ENCODE assay signal across 8 cellular contexts in the genomic region with DNA sequence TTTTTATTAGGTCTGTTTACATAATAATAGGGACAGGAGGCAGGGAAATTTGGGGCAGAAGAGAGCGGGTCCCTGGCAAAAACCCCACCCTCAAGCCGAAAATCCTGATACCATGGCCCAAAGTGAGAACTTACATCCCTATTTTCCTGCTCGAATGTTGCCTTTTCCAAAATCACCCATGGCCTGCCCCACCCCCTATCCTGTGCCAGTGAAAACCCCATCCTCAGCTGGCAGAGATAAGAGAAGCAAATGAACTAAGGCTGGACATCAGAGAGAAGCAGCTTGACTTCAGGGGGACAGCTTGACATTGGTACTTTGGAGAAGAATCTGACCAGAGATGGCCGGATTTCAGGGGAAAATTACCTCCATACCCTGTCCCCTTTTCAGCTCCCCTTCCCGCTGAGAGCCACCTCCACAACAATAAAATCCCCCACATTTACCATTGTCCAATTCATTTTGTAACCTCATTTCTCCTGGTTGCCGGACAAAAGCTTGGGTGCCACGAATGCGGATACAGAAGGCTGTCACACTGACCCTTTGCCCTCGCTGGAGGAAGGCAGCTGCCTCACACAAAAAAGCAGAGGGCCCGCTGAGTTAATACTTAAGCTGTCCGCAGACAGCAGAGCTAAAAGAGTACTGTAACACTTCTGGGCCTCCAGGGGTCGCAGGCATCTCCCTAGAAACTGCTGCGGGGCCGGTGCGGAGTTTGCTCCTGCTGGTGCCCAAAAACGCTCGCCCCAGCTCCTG.
DNase-seq lines count a peak whose midpoint lies in the region; ATAC-seq, FAIRE-seq and TF ChIP-seq lines count a peak whose summit lies in the region.

No MANE protein-coding gene starts in this region.

- no peaks in the 10 kb centered on the region for H3K36me3 ChIP-seq in BE2C

- FAIRE-seq in GM12892 (lab: Jason Lieb, UNC), result no peak

- ATAC-seq in HG02884 (IDR thresholded peaks at IDR 0.05; ENCODE audit: unreplicated experiment) (peak; percentile 50), HG03095 (IDR thresholded peaks at IDR 0.05; ENCODE audit: unreplicated experiment) (no peak), HG02970 (IDR thresholded peaks at IDR 0.05; ENCODE audit: low FRiP score, unreplicated experiment) (no peak)

- peak overlapping the region; percentile 8 for H3K4me3 ChIP-seq in BE2C (ENCODE audit: low read depth, low read length)
- no peak overlapping the region for H3K4me3 ChIP-seq in coronary artery

- H3K27ac ChIP-seq in coronary artery, result no peak overlapping the region

- peak; percentile 75 for TF ChIP-seq CTCF in BE2C (IDR thresholded peaks at IDR 0.05; ENCODE audit: low read depth, low read length)
- no peak for TF ChIP-seq CTCF in coronary artery (IDR thresholded peaks at IDR 0.05)

- no peak for TF ChIP-seq POLR2A in GM12892 (IDR thresholded peaks at IDR 0.05; ENCODE audit: low read depth, low read length)

- no peaks in the 10 kb centered on the region for H3K9me3 ChIP-seq in BE2C

- peak; percentile 68 for DNase-seq in BE2C
- DNase-seq in amniotic epithelial cell (ENCODE audit: low read depth), result peak; percentile 59
- peak; percentile 92 for DNase-seq in islet precursor cell
- no peak for DNase-seq in GM12892 (ENCODE audit: insufficient read length)
- DNase-seq in coronary artery (ENCODE audit: low spot score), result no peak

- no peaks in the 10 kb centered on the region for H3K27me3 ChIP-seq in BE2C

- no peaks in the 10 kb centered on the region for H3K4me1 ChIP-seq in BE2C

Comparison
In these comparisons a context has a peak if more than half of its experiments do, and no peak if none do; other contexts are left out.
1. DNase-seq: peak in BE2C (single experiment), amniotic epithelial cell (single experiment) and islet precursor cell (single experiment); none in GM12892 (single experiment) and coronary artery (single experiment).